ENCODE assay signal across 1 cellular context in genomic region chr2:240432820-240433801, GRCh38.
TF ChIP-seq lines count a peak whose summit lies in the region.

No MANE protein-coding gene starts in this region.

TF ChIP-seq in GM23338, 12 proteins besides CTCF, POLR2A, EP300 and RAD21 (continued from another document):
- no peak for TF ChIP-seq ZNF462 (CRISPR knock-in tag; IDR thresholded peaks at IDR 0.05)
TF ChIP-seq in GM23338: peak in this region for 0.
